Comparison of ENCODE assay signal across 20 cellular contexts in the genomic region with DNA sequence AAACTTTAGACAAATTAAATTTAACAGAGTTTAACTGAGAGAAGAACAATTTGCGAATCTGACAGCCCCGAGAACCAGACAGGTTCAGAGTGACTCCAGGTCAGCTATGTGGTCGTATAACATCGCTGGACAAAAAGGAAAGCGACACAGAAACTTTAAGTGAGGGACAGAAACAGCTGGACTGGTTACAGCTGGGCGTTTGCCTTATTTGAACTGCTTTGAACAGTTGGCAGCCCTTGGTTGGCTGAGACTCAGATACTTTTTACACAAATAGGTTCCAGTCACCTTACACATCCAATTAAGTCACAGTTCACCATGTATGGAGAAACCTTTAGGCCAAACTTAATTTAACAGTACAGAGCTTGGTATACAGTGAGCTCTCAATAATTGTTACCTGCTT.
"Had no signal": no experiment of that assay in that cellular context is flagged by ENCODE, and none has a peak within 500 bp of the region (broad histone marks: within the 10 kb centered on the region; RNA-seq: fewer than 3 reads in every experiment).

No MANE protein-coding gene starts in this region.

- H3K4me3 ChIP-seq: adrenal gland, coronary artery, lung, skin epidermis, tibial artery had no signal

- H3K27ac ChIP-seq: adrenal gland, coronary artery, epithelial cell of prostate, parathyroid adenoma, skin epidermis, tibial artery had no signal

- H3K79me2 ChIP-seq: parathyroid adenoma had no signal

- DNase-seq: activated CD4-positive, alpha-beta T cell treated with anti-CD3 and anti-CD28 coated beads, Interleukin-2, amount 50 U/mL, for 4 hours; activated CD8-positive, alpha-beta memory T cell treated with anti-CD3 and anti-CD28 coated beads for 24 hours; activated CD8-positive, alpha-beta memory T cell treated with anti-CD3 and anti-CD28 coated beads, Interleukin-2, amount 50 U/mL, for 4 hours; activated T-cell treated with anti-CD3 and anti-CD28 coated beads, Interleukin-2, amount 50 U/mL, for 24 hours; adrenal gland; cerebellar nuclear complex; kidney; natural killer cell; right cardiac atrium; stimulated activated CD4-positive, alpha-beta T cell treated with anti-CD3 and anti-CD28 coated beads, Interleukin-1b, Interleukin-23, amount 100 ng/mL, for 48 hours; T1000; tibial artery had no signal

- H2AFZ ChIP-seq: parathyroid adenoma had no signal

- H3K4me1 ChIP-seq: adrenal gland, parathyroid adenoma, tibial artery had no signal

- H3K36me3 ChIP-seq: adrenal gland, tibial artery had no signal

- ATAC-seq: activated T-helper 17 cell treated with anti-CD3 and anti-CD28 coated beads, Interleukin-2, amount 50 U/mL, for 72 hours; left lobe of liver; natural killer cell; right cardiac atrium; WTC11 had no signal

- H3K9me3 ChIP-seq: adrenal gland, tibial artery had no signal

- H3K27me3 ChIP-seq: adrenal gland, tibial artery had no signal

- H3K9ac ChIP-seq: parathyroid adenoma had no signal
